Comparison of ENCODE assay signal across 17 cellular contexts in the genomic region with DNA sequence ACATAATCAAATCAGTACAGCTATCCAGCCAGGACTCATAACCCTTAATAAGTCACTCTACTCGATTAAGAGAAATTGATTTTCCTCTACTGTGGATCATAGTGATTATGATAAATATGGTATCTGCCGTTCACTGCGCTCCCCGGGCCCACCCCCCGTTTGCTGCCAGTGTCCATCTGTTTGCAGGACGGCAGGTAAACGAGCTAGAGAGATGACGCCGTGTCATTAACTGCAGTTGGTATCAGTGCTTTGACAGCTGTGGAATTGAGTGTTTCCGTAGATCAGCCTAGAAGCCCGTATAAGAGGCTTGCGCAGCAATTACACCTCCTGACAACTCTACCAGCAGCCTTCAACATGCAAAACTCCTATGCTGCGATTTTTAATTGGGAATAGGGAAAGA.
DNase-seq lines count a peak whose midpoint lies in the region; ATAC-seq and TF ChIP-seq lines count a peak whose summit lies in the region.
"Had no signal": no experiment of that assay in that cellular context is flagged by ENCODE, and none has a peak within 500 bp of the region (broad histone marks: within the 10 kb centered on the region; RNA-seq: fewer than 3 reads in every experiment).

No MANE protein-coding gene starts in this region.

- peak overlapping the region; percentile 27 for H3K27ac Mint-ChIP-seq in neural crest cell (ENCODE audit: unreplicated experiment)

- no peaks in the 10 kb centered on the region for H3K36me3 Mint-ChIP-seq in neural crest cell (ENCODE audit: low read depth)

- DNase-seq in BE2C, result peak; percentile 57
- peak; percentile 18 for DNase-seq in NCI-H146 treated with DMSO at 0.1 percent for 48 hours (lab: John Stamatoyannopoulos, UW; ENCODE audit: unreplicated experiment)
- DNase-seq in SHP77 treated with DMSO at 0.1 percent for 48 hours (lab: John Stamatoyannopoulos, UW), result peak; percentile 52
- DNase-seq in neural crest cell (ENCODE audit: low read depth, low spot score), result no peak
- DNase-seq in SIG-M5 (lab: John Stamatoyannopoulos, UW), result no peak
- DNase-seq: C1 segment of cervical spinal cord; DMS 273 treated with DMSO at 0.1 percent for 48 hours; NCI-H1436 treated with DMSO at 0.1 percent for 48 hours; NCI-H446 treated with DMSO at 0.1 percent for 48 hours; NK-92 treated with Interleukin-12 subunit alpha and Interleukin-12 subunit beta, amount 100 ng/mL, for 24 hours; OCI-M1; RPMI8226 had no signal

- H3K27me3 Mint-ChIP-seq in neural crest cell (ENCODE audit: low read depth), result no peaks in the 10 kb centered on the region

- H3K27me3 ChIP-seq in BE2C, result no peaks in the 10 kb centered on the region
- H3K27me3 ChIP-seq: SJSA1 had no signal

- no peak for ATAC-seq in GM18505 (IDR thresholded peaks at IDR 0.05; ENCODE audit: unreplicated experiment)
- no peak for ATAC-seq in GM21723 (IDR thresholded peaks at IDR 0.05; ENCODE audit: unreplicated experiment)
- ATAC-seq: A549, K562 had no signal

- no peaks in the 10 kb centered on the region for H3K9me3 Mint-ChIP-seq in neural crest cell

- no peaks in the 10 kb centered on the region for H3K9me3 ChIP-seq in BE2C
- H3K9me3 ChIP-seq: A549, SJSA1 had no signal

- H3K4me3 Mint-ChIP-seq in neural crest cell, result no peak overlapping the region

- TF ChIP-seq POLR2A in GM18505 (IDR thresholded peaks at IDR 0.05; ENCODE audit: borderline replicate concordance, extremely low read depth, insufficient read depth, insufficient read length), result no peak

- H3K36me3 ChIP-seq in BE2C, result no peaks in the 10 kb centered on the region
- H3K36me3 ChIP-seq: SJSA1 had no signal

- H3K4me3 ChIP-seq in BE2C (ENCODE audit: low read depth, low read length), result peak overlapping the region; percentile 45
- H3K4me3 ChIP-seq: A549, K562, SJSA1 had no signal

- TF ChIP-seq CTCF in BE2C (IDR thresholded peaks at IDR 0.05; ENCODE audit: low read depth, low read length) (no peak), neural crest cell (conservative IDR thresholded peaks at IDR 0.05) (no peak)

- H3K4me1 Mint-ChIP-seq in neural crest cell, result peaks cover 10% of the 10 kb centered on the region

- H3K4me1 ChIP-seq in BE2C, result peaks cover 30% of the 10 kb centered on the region
- H3K4me1 ChIP-seq: A549, SJSA1 had no signal

Comparison
In these comparisons a context has a peak if more than half of its experiments do, and no peak if none do; other contexts are left out.
1. DNase-seq: peak in BE2C (single experiment), NCI-H146 treated with DMSO at 0.1 percent for 48 hours (single experiment) and SHP77 treated with DMSO at 0.1 percent for 48 hours (single experiment); none in neural crest cell (single experiment) and SIG-M5 (single experiment).